In genomic region chr10:90960355-90960814, GRCh38 we compare ENCODE assay signal across 9 cellular contexts. TPM values are rescaled to one million over a fixed set of nuclear protein-coding genes. Genes with fewer than 3 reads are reported as not detected.
A peak's percentile ranks its signal among the peaks of the same experiment; 100 is the strongest.
DNase-seq lines count a peak whose midpoint lies in the region; ATAC-seq and TF ChIP-seq lines count a peak whose summit lies in the region.
"Had no signal": no experiment of that assay in that cellular context is flagged by ENCODE, and none has a peak within 500 bp of the region (broad histone marks: within the 10 kb centered on the region; RNA-seq: fewer than 3 reads in every experiment).

No MANE protein-coding gene starts in this region.

- ATAC-seq in HG03196 (IDR thresholded peaks at IDR 0.05; ENCODE audit: unreplicated experiment): peak; percentile 68

- peaks cover 5% of the 10 kb centered on the region for H3F3A ChIP-seq in smooth muscle cell (ENCODE audit: low read depth)

- intact Hi-C loops in thyroid gland (cut with DNase I): no loop called here

- no peaks in the 10 kb centered on the region for H3K4me1 ChIP-seq in smooth muscle cell (ENCODE audit: low read depth)
- H3K4me1 ChIP-seq in thyroid gland: no peaks in the 10 kb centered on the region

- H3K9ac ChIP-seq in smooth muscle cell (ENCODE audit: low read depth): no peak overlapping the region
- H3K9ac ChIP-seq: BLaER1 treated with 17β-estradiol and CSF1 and Interleukin-3, amounts not matched to agents 10 nM and 100 nM had no signal

- H3K4me3 ChIP-seq in choroid plexus epithelial cell (ENCODE audit: low read depth, low read length) (no peak overlapping the region), smooth muscle cell (no peak overlapping the region), thyroid gland (replicated peaks in 1 of 3) (no peak overlapping the region)
- H3K4me3 ChIP-seq: BLaER1 treated with 17β-estradiol and CSF1 and Interleukin-3, amounts not matched to agents 10 nM and 100 nM had no signal

- H3K9me3 ChIP-seq in smooth muscle cell (replicated peaks; ENCODE audit: low read depth): no peaks in the 10 kb centered on the region
- no peaks in the 10 kb centered on the region for H3K9me3 ChIP-seq in thyroid gland

- H3K27me3 ChIP-seq in smooth muscle cell (ENCODE audit: low read depth) (no peaks in the 10 kb centered on the region), thyroid gland (no peaks in the 10 kb centered on the region)
- H3K27me3 ChIP-seq: BLaER1 treated with 17β-estradiol and CSF1 and Interleukin-3, amounts not matched to agents 10 nM and 100 nM had no signal

- H3K27ac ChIP-seq in smooth muscle cell (ENCODE audit: low read depth) (peak overlapping the region; percentile 5), thyroid gland (no peak overlapping the region)
- H3K27ac ChIP-seq: BLaER1 treated with 17β-estradiol and CSF1 and Interleukin-3, amounts not matched to agents 10 nM and 100 nM had no signal

- no peaks in the 10 kb centered on the region for H4K20me1 ChIP-seq in smooth muscle cell (ENCODE audit: low read depth)
- H4K20me1 ChIP-seq: BLaER1 treated with 17β-estradiol and CSF1 and Interleukin-3, amounts not matched to agents 10 nM and 100 nM had no signal

- H3K79me2 ChIP-seq in smooth muscle cell (ENCODE audit: low read depth): no peaks in the 10 kb centered on the region

- H3K4me2 ChIP-seq in smooth muscle cell: peak overlapping the region; percentile 7

- H3K36me3 ChIP-seq in smooth muscle cell (ENCODE audit: low read depth) (no peaks in the 10 kb centered on the region), thyroid gland (no peaks in the 10 kb centered on the region)
- H3K36me3 ChIP-seq: BLaER1 treated with 17β-estradiol and CSF1 and Interleukin-3, amounts not matched to agents 10 nM and 100 nM had no signal

- DNase-seq in activated CD4-positive, alpha-beta T cell treated with anti-CD3 and anti-CD28 coated beads for 48 hours: peak; percentile 4
- no peak for DNase-seq in activated CD4-positive, alpha-beta T cell treated with anti-CD3 and anti-CD28 coated beads, Interleukin-2, amount 50 U/mL, for 4 hours
- DNase-seq in choroid plexus epithelial cell (ENCODE audit: low read depth): peak; percentile 90
- no peak for DNase-seq in smooth muscle cell (lab: John Stamatoyannopoulos, UW; ENCODE audit: unreplicated experiment)
- no peak for DNase-seq in thyroid gland
- no peak for DNase-seq in stimulated activated CD4-positive, alpha-beta T cell treated with anti-CD3 and anti-CD28 coated beads, Interleukin-2, amount 100 ng/mL, for 24 hours
- no peak for DNase-seq in activated CD4-positive, CD25-positive, alpha-beta regulatory T cell treated with anti-CD3 and anti-CD28 coated beads, Interleukin-2, amount 50 U/mL, for 72 hours

- H2AFZ ChIP-seq in smooth muscle cell (ENCODE audit: low read depth): no peak overlapping the region

- TF ChIP-seq POLR2A in thyroid gland (IDR thresholded peaks at IDR 0.05): no peak

- TF ChIP-seq CTCF in choroid plexus epithelial cell (conservative IDR thresholded peaks at IDR 0.05; ENCODE audit: low read depth, low read length): peak; percentile 14
- TF ChIP-seq CTCF in smooth muscle cell (IDR thresholded peaks at IDR 0.05; ENCODE audit: borderline replicate concordance, insufficient read depth, poor library complexity, severe bottlenecking): no peak
- no peak for TF ChIP-seq CTCF in thyroid gland (IDR thresholded peaks at IDR 0.05)

RNA-seq across cellular contexts. Expression of gene ANKRD1, which starts 39.5 kb away (rescaled TPM):
- total RNA-seq in smooth muscle cell (150 and 169 TPM in 2 replicates), thyroid gland (under 1 TPM in 1 of 4 donors, not detected in 3; 0.94 TPM)
- polyA plus RNA-seq in smooth muscle cell: 20.0 and 50.9 TPM in 2 replicates

Comparison
In these comparisons a context has a peak if more than half of its experiments do, and no peak if none do; other contexts are left out.
1. DNase-seq: peak in activated CD4-positive, alpha-beta T cell treated with anti-CD3 and anti-CD28 coated beads for 48 hours (single experiment) and choroid plexus epithelial cell (single experiment); none in activated CD4-positive, alpha-beta T cell treated with anti-CD3 and anti-CD28 coated beads, Interleukin-2, amount 50 U/mL, for 4 hours (0 of 2), smooth muscle cell (single experiment), thyroid gland (0 of 2), stimulated activated CD4-positive, alpha-beta T cell treated with anti-CD3 and anti-CD28 coated beads, Interleukin-2, amount 100 ng/mL, for 24 hours (0 of 2) and activated CD4-positive, CD25-positive, alpha-beta regulatory T cell treated with anti-CD3 and anti-CD28 coated beads, Interleukin-2, amount 50 U/mL, for 72 hours (single experiment).
2. RNA of gene ANKRD1, which starts 39.5 kb away (total RNA-seq): 150 to 169 TPM in smooth muscle cell; 0.94 TPM in thyroid gland; every median in the first group is over 10 times any median in the second.